In genomic region chr12:14589169-14590004, GRCh38 we compare ENCODE assay signal across 18 cellular contexts. TPM values are rescaled to one million over a fixed set of nuclear protein-coding genes. Genes with fewer than 3 reads are reported as not detected.
DNase-seq lines count a peak whose midpoint lies in the region; ATAC-seq, FAIRE-seq and TF ChIP-seq lines count a peak whose summit lies in the region.
"Had no signal": no experiment of that assay in that cellular context is flagged by ENCODE, and none has a peak within 500 bp of the region (broad histone marks: within the 10 kb centered on the region; RNA-seq: fewer than 3 reads in every experiment).

No MANE protein-coding gene starts in this region.

- no peaks in the 10 kb centered on the region for H3K79me2 ChIP-seq in K562 (ENCODE audit: control insufficient read depth, insufficient read depth, low read length)
- no peaks in the 10 kb centered on the region for H3K79me2 ChIP-seq in HepG2 (ENCODE audit: insufficient read depth, low read length)

- H3K9me1 ChIP-seq in K562 (ENCODE audit: control insufficient read depth, insufficient read depth, low read length) = no peaks in the 10 kb centered on the region

- H3K4me1 ChIP-seq in K562 (replicated peaks in 1 of 2; ENCODE audit: control insufficient read depth in 2 of 2, insufficient read depth in 2 of 2, low read length in 2 of 2) (peaks cover 0 to 7% of the 10 kb centered on the region in 2 experiments; a peak in 2 of 5 replicates), HepG2 (ENCODE audit: insufficient read depth, low read length) (no peaks in the 10 kb centered on the region), upper lobe of right lung (no peaks in the 10 kb centered on the region)
- H3K4me1 ChIP-seq: Caco-2 had no signal

- H2AFZ ChIP-seq in K562 (ENCODE audit: low read depth, low read length) = peak overlapping the region; percentile 55; the same call in 1 of the 2 replicates
- peak overlapping the region; percentile 21 for H2AFZ ChIP-seq in HepG2 (ENCODE audit: low read length)

- TF ChIP-seq RAD21 in K562 (CRISPR knock-in tag; conservative IDR thresholded peaks at IDR 0.05 in 1 of 2, IDR thresholded peaks at IDR 0.05 in 1 of 2) (no peak), HepG2 (CRISPR knock-in tag; IDR thresholded peaks at IDR 0.05) (no peak)

- no peak overlapping the region for H3K4me3 ChIP-seq in K562
- peak overlapping the region in 2 of 3 experiments; percentile 32 to 47; a peak in 3 of 6 replicates for H3K4me3 ChIP-seq in HepG2 (replicated peaks in 1 of 3; ENCODE audit: insufficient read depth in 1 of 3, low read depth in 2 of 3, low read length in 3 of 3)
- H3K4me3 ChIP-seq in upper lobe of right lung = no peak overlapping the region

- in situ Hi-C loops in K562 (cut with MboI) (no loop called here), HepG2 (cut with HindIII; ENCODE audit: extremely low pct_ligation_motif_present, low pct_unique_long_range_greater_than_20kb) (no loop called here)

- no peak for TF ChIP-seq EP300 in K562 (IDR thresholded peaks at IDR 0.05; ENCODE audit: low read length)
- TF ChIP-seq EP300 in HepG2 (IDR thresholded peaks at IDR 0.05; ENCODE audit: low read depth in 2 of 2, low read length in 2 of 2) = no peak
- TF ChIP-seq EP300 in HepG2 (CRISPR knock-in tag; IDR thresholded peaks at IDR 0.05; ENCODE audit: borderline replicate concordance) = no peak

- 10% methylated on average over 12 of the region's 18 CpGs for WGBS in K562 (ENCODE audit: insufficient coverage, low coverage, missing lambda C conversion rate)
- 17% methylated on average over 5 of the region's 18 CpGs for WGBS in HepG2 (ENCODE audit: low lambda C conversion rate)

- TF ChIP-seq POLR2A in K562 (conservative IDR thresholded peaks at IDR 0.05) (no peak), HepG2 (IDR thresholded peaks at IDR 0.05; ENCODE audit: insufficient read depth in 1 of 2, low read depth in 2 of 2, low read length in 2 of 2) (no peak)

- H3K27ac ChIP-seq in K562 (ENCODE audit: extremely low read depth, low read depth, low read length) = no peak overlapping the region
- no peak overlapping the region for H3K27ac ChIP-seq in HepG2 (ENCODE audit: extremely low read length, insufficient read depth, low read length)
- no peak overlapping the region for H3K27ac ChIP-seq in upper lobe of right lung
- H3K27ac ChIP-seq: 22Rv1 had no signal

- H4K20me1 ChIP-seq in K562 (replicated peaks; ENCODE audit: control insufficient read depth, insufficient read depth, low read length) (no peaks in the 10 kb centered on the region), HepG2 (ENCODE audit: insufficient read depth, low read length) (no peaks in the 10 kb centered on the region)

- H3K4me2 ChIP-seq in K562 (ENCODE audit: insufficient read depth, low read length) (no peak overlapping the region), HepG2 (ENCODE audit: low read depth, low read length) (peak overlapping the region; percentile 37)

- TF ChIP-seq CTCF in K562 (IDR thresholded peaks at IDR 0.05 in 2 of 3, conservative IDR thresholded peaks at IDR 0.05 in 1 of 3; ENCODE audit: insufficient read depth in 2 of 3, low read depth in 1 of 3, low read length in 3 of 3) = no peak
- no peak for TF ChIP-seq CTCF in HepG2 (CRISPR knock-in tag; IDR thresholded peaks at IDR 0.05)
- TF ChIP-seq CTCF in upper lobe of right lung (IDR thresholded peaks at IDR 0.05) = no peak

- H3K9ac ChIP-seq in K562 (ENCODE audit: insufficient read depth in 1 of 2, low read depth in 2 of 2, low read length in 2 of 2) = no peak overlapping the region; a peak in 1 of 4 replicates
- no peak overlapping the region for H3K9ac ChIP-seq in HepG2 (ENCODE audit: insufficient read depth, low read depth, low read length)

- CTCF ChIA-PET in K562 (lab: Yijun Ruan, JAX; ENCODE audit: low intra/inter-chr PET ratio) (no interaction called here), HepG2 (lab: Yijun Ruan, JAX; ENCODE audit: low intra/inter-chr PET ratio, low total read pairs) (no interaction called here)

- ATAC-seq in K562 = peak; percentile 71
- ATAC-seq in HepG2 = peak; percentile 88
- ATAC-seq in upper lobe of right lung = peak; percentile 10
- ATAC-seq in HG03045 (IDR thresholded peaks at IDR 0.05; ENCODE audit: unreplicated experiment) = no peak

- H3K36me3 ChIP-seq in K562 (ENCODE audit: control insufficient read depth, insufficient read depth, low read length) = no peaks in the 10 kb centered on the region
- no peaks in the 10 kb centered on the region for H3K36me3 ChIP-seq in HepG2 (replicated peaks in 1 of 2; ENCODE audit: control insufficient read depth in 1 of 2, insufficient read depth in 2 of 2, low read length in 2 of 2)
- no peaks in the 10 kb centered on the region for H3K36me3 ChIP-seq in upper lobe of right lung

- BruUV-seq in K562 (replicated peaks; lab: Mats Ljungman, UMichigan) (no TSS peak), HepG2 (replicated peaks; lab: Mats Ljungman, UMichigan) (no TSS peak)

- DNase-seq in NCI-H146 (lab: John Stamatoyannopoulos, UW) = peak; percentile 7
- DNase-seq in NCI-H146 treated with DMSO at 0.1 percent for 48 hours (lab: John Stamatoyannopoulos, UW; ENCODE audit: unreplicated experiment) = no peak
- peak in 1 of 4 experiments; percentile 6 for DNase-seq in K562 (ENCODE audit: extremely low read depth in 1 of 4, low spot score in 3 of 4)
- no peak for DNase-seq in HepG2 (ENCODE audit: low spot score)
- no peak for DNase-seq in upper lobe of right lung
- no peak for DNase-seq in stimulated activated naive CD4-positive, alpha-beta T cell (lab: John Stamatoyannopoulos, UW)
- DNase-seq in H4 (ENCODE audit: low spot score) = no peak
- DNase-seq: Caco-2; CD8-positive, alpha-beta memory T cell; DND-41; GDM1; H7 had no signal

- POLR2A ChIA-PET in K562 (lab: Yijun Ruan, JAX) (no interaction called here), HepG2 (lab: Yijun Ruan, JAX) (no interaction called here)

- FAIRE-seq in K562 (lab: Jason Lieb, UNC) (no peak), HepG2 (lab: Jason Lieb, UNC) (no peak)
- FAIRE-seq: GM12892, GM19239 had no signal

- intact Hi-C loops in K562 (cut with micrococcal nuclease) (no loop called here), HepG2 (cut with micrococcal nuclease; ENCODE audit: unreplicated experiment) (no loop called here), upper lobe of right lung (cut with DNase I) (no loop called here)

- H3K9me3 ChIP-seq in K562 (replicated peaks; ENCODE audit: control insufficient read depth, insufficient read depth, low read depth, low read length) = no peaks in the 10 kb centered on the region
- H3K9me3 ChIP-seq in HepG2 (ENCODE audit: low read length) = no peaks in the 10 kb centered on the region
- H3K9me3 ChIP-seq in upper lobe of right lung = no peaks in the 10 kb centered on the region
- H3K9me3 ChIP-seq: Caco-2 had no signal

- H3K27me3 ChIP-seq in K562 (ENCODE audit: control insufficient read depth in 2 of 2, insufficient read depth in 2 of 2, low read length in 2 of 2) (no peaks in the 10 kb centered on the region), HepG2 (ENCODE audit: control insufficient read depth in 1 of 2, insufficient read depth in 2 of 2, low read length in 2 of 2) (no peaks in the 10 kb centered on the region), upper lobe of right lung (no peaks in the 10 kb centered on the region)

TF ChIP-seq in K562, 482 proteins besides CTCF, POLR2A, EP300 and RAD21 (continues in another document):
- TF ChIP-seq ZFP1 (CRISPR knock-in tag; IDR thresholded peaks at IDR 0.05) = no peak

RNA-seq across cellular contexts. Expression of gene PLBD1, which starts 21.7 kb away (rescaled TPM):
- 35.2 and 42.5 TPM in 2 replicates for total RNA-seq in K562 (2011; cell fraction: chromatin; rRNA removed; ENCODE audit: low replicate concordance)
- 27.8 and 32.9 TPM in 2 replicates for total RNA-seq in K562 (2011; cell fraction: nucleolus; rRNA removed)
- total RNA-seq in K562 (2011; cell fraction: nucleoplasm; rRNA removed) = 31.0 and 41.1 TPM in 2 replicates
- total RNA-seq in K562 (2014; rRNA removed) (18.4 and 20.2 TPM in 2 replicates), K562 (2014; rRNA removed; fragmentation: Illumina TruSeq; extraction: Trizol) (23.4 and 24.6 TPM in 2 replicates), K562 (2015; rRNA removed; fragmentation: Illumina TruSeq; extraction: Trizol) (27.5 and 31.0 TPM in 2 replicates), K562 (2021) (15.9 and 16.4 TPM in 2 replicates), HepG2 (2016; rRNA removed; fragmentation: Illumina TruSeq; extraction: Trizol) (not detected in 2 replicates), upper lobe of right lung (49.3 TPM)
- polyA plus RNA-seq in K562 (2011; rRNA removed) (27.0 and 37.0 TPM in 2 replicates), K562 (2014; fragmentation: Illumina TruSeq; extraction: Trizol) (19.6 and 26.3 TPM in 2 replicates), K562 (2014; fragmentation: Nextera tagmentation; extraction: Ambion mirVana) (1 to 10 TPM; 7.1 to 8.5 TPM), K562 (2014; rRNA removed) (20.6 and 23.3 TPM in 2 replicates), HepG2 (2011; rRNA removed) (not detected in 2 replicates)
- polyA plus RNA-seq in K562 (2011; cell fraction: cytosol; rRNA removed) = 13.8 and 17.6 TPM in 2 replicates
- polyA plus RNA-seq in K562 (2011; cell fraction: nucleus; rRNA removed) = 5.5 and 9.9 TPM in 2 replicates
- 17.3 and 18.3 TPM in 2 replicates for polyA plus RNA-seq in K562 (2012)
- 30.5 and 35.7 TPM in 2 replicates for polyA minus RNA-seq in K562 (2011; rRNA and poly(A)+ RNA removed)
- 8.2 and 12.9 TPM in 2 replicates for polyA minus RNA-seq in K562 (2011; cell fraction: cytosol; rRNA and poly(A)+ RNA removed)
- polyA minus RNA-seq in K562 (2011; cell fraction: nucleus; rRNA and poly(A)+ RNA removed) = 5.8 and 16.7 TPM in 2 replicates
- not detected in 2 replicates for total RNA-seq in HepG2 (2016; cell fraction: cytosol; rRNA removed; fragmentation: Illumina TruSeq; extraction: Trizol; ENCODE audit: low read depth)
- not detected in 2 replicates for total RNA-seq in HepG2 (2016; cell fraction: insoluble cytoplasmic fraction; rRNA removed; fragmentation: Illumina TruSeq; extraction: Trizol)
- total RNA-seq in HepG2 (2016; cell fraction: membrane; rRNA removed; fragmentation: Illumina TruSeq; extraction: Trizol) = not detected in 2 replicates
- not detected in 2 replicates for total RNA-seq in HepG2 (2016; cell fraction: nucleus; rRNA removed; fragmentation: Illumina TruSeq; extraction: Trizol)
- polyA plus RNA-seq in HepG2 (2011; cell fraction: cytosol; rRNA removed) = not detected in 2 replicates
- polyA plus RNA-seq in HepG2 (2011; cell fraction: nucleus; rRNA removed) = not detected in 2 replicates
- polyA plus RNA-seq in HepG2 (2012) = not detected in 2 replicates
- polyA plus RNA-seq in HepG2 (2016; cell fraction: cytosol; fragmentation: Illumina TruSeq; extraction: Trizol; ENCODE audit: low read depth) = not detected in 2 replicates
- not detected in 2 replicates for polyA plus RNA-seq in HepG2 (2016; cell fraction: insoluble cytoplasmic fraction; fragmentation: Illumina TruSeq; extraction: Trizol; ENCODE audit: low read depth)
- polyA plus RNA-seq in HepG2 (2016; cell fraction: membrane; fragmentation: Illumina TruSeq; extraction: Trizol; ENCODE audit: low read depth) = not detected in 2 replicates
- polyA plus RNA-seq in HepG2 (2016; cell fraction: nucleus; fragmentation: Illumina TruSeq; extraction: Trizol; ENCODE audit: insufficient read depth, low read depth) = not detected in 2 replicates
- polyA minus RNA-seq in HepG2 (2011; rRNA and poly(A)+ RNA removed; ENCODE audit: low replicate concordance) = not detected in 2 replicates
- not detected in 2 replicates for polyA minus RNA-seq in HepG2 (2011; cell fraction: cytosol; rRNA and poly(A)+ RNA removed)
- polyA minus RNA-seq in HepG2 (2011; cell fraction: nucleus; rRNA and poly(A)+ RNA removed) = not detected in 2 replicates
- not detected in 2 replicates for total RNA-seq in H4 (2014; rRNA removed; shearing (Covaris generic))
- total RNA-seq: A673, HT1080 had no signal
- polyA plus RNA-seq: CD8-positive, alpha-beta memory T cell had no signal

Comparison
In these comparisons a context has a peak if more than half of its experiments do, and no peak if none do; other contexts are left out.
1. H3K4me3 ChIP-seq: peak in HepG2 (2 of 3); none in K562 (single experiment) and upper lobe of right lung (single experiment).
2. RNA of gene PLBD1, which starts 21.7 kb away (total RNA-seq): 49.3 TPM in upper lobe of right lung (single experiment) and 15.9 to 42.5 TPM in K562; not detected in HepG2 and not detected in H4; every median in the first group is over 10 times any median in the second.